7 cellular contexts compared by ENCODE assay signal in genomic region chr22:46432164-46433068, GRCh38.
DNase-seq lines count a peak whose midpoint lies in the region; ATAC-seq lines count a peak whose summit lies in the region.

No MANE protein-coding gene starts in this region.

- peak; percentile 91 for ATAC-seq in activated CD8-positive, alpha-beta memory T cell treated with anti-CD3 and anti-CD28 coated beads, Interleukin-2, amount 10 ng/mL, durations not matched to agents 7 days and 5 days
- ATAC-seq in stimulated activated naive CD8-positive, alpha-beta T cell treated with anti-CD3 and anti-CD28 coated beads, Interleukin-15, Interleukin-2, amounts not matched to agents 100 U/mL and 50 U/mL, for 24 hours, result no peak
- ATAC-seq in HG03108 (IDR thresholded peaks at IDR 0.05; ENCODE audit: unreplicated experiment), result no peak

- H3K9me3 Mint-ChIP-seq in activated CD8-positive, alpha-beta memory T cell treated with anti-CD3 and anti-CD28 coated beads, Interleukin-2, amount 10 ng/mL, durations not matched to agents 7 days and 5 days (ENCODE audit: low read depth), result no peaks in the 10 kb centered on the region
- H3K9me3 Mint-ChIP-seq in immature natural killer cell, result no peaks in the 10 kb centered on the region

- peak; percentile 18 for DNase-seq in Jurkat, Clone E6-1 (ENCODE audit: low read depth, low spot score)
- DNase-seq in activated CD8-positive, alpha-beta memory T cell treated with anti-CD3 and anti-CD28 coated beads, Interleukin-2, amount 10 ng/mL, durations not matched to agents 7 days and 5 days, result peak; percentile 70
- peak; percentile 52 to 60 (median 59) for DNase-seq in immature natural killer cell
- DNase-seq in stimulated activated naive CD8-positive, alpha-beta T cell treated with anti-CD3 and anti-CD28 coated beads, Interleukin-15, Interleukin-2, amounts not matched to agents 100 U/mL and 50 U/mL, for 24 hours, result peak; percentile 28
- DNase-seq in globus pallidus (ENCODE audit: low spot score), result no peak
- DNase-seq in Kasumi-1 (lab: John Stamatoyannopoulos, UW), result no peak

- peak overlapping the region; percentile 74 for H3K4me3 Mint-ChIP-seq in activated CD8-positive, alpha-beta memory T cell treated with anti-CD3 and anti-CD28 coated beads, Interleukin-2, amount 10 ng/mL, durations not matched to agents 7 days and 5 days
- H3K4me3 Mint-ChIP-seq in immature natural killer cell, result peak overlapping the region; percentile 88 to 94 (median 92)

- no peaks in the 10 kb centered on the region for H3K27me3 Mint-ChIP-seq in activated CD8-positive, alpha-beta memory T cell treated with anti-CD3 and anti-CD28 coated beads, Interleukin-2, amount 10 ng/mL, durations not matched to agents 7 days and 5 days
- peaks cover 0 to 6% (median 3%) of the 10 kb centered on the region in 3 donors for H3K27me3 Mint-ChIP-seq in immature natural killer cell (ENCODE audit: low read depth in 3 of 3)

- CTCF ChIA-PET in activated CD8-positive, alpha-beta memory T cell treated with anti-CD3 and anti-CD28 coated beads, Interleukin-2, amount 10 ng/mL, durations not matched to agents 7 days and 5 days (lab: Charles Lee), result interaction anchor here (0.9 to 1.0 kb wide), 2 partner anchors 65 to 427 kb away, joined by 3 read pairs; no protein-coding TSS in a partner anchor

- H3K27ac Mint-ChIP-seq in activated CD8-positive, alpha-beta memory T cell treated with anti-CD3 and anti-CD28 coated beads, Interleukin-2, amount 10 ng/mL, durations not matched to agents 7 days and 5 days, result peak overlapping the region; percentile 93
- peak overlapping the region; percentile 88 to 97 (median 92) for H3K27ac Mint-ChIP-seq in immature natural killer cell

- H3K36me3 Mint-ChIP-seq in activated CD8-positive, alpha-beta memory T cell treated with anti-CD3 and anti-CD28 coated beads, Interleukin-2, amount 10 ng/mL, durations not matched to agents 7 days and 5 days, result no peaks in the 10 kb centered on the region
- H3K36me3 Mint-ChIP-seq in immature natural killer cell, result peaks cover 0 to 6% (median 0%) of the 10 kb centered on the region in 3 donors

- peaks cover 10% of the 10 kb centered on the region for H3K4me1 Mint-ChIP-seq in activated CD8-positive, alpha-beta memory T cell treated with anti-CD3 and anti-CD28 coated beads, Interleukin-2, amount 10 ng/mL, durations not matched to agents 7 days and 5 days
- peaks cover 15 to 24% of the 10 kb centered on the region in 2 donors for H3K4me1 Mint-ChIP-seq in immature natural killer cell

- peak overlapping the region; percentile 23 for H3K4me3 ChIP-seq in Jurkat, Clone E6-1 (ENCODE audit: low read length)

Comparison
In these comparisons a context has a peak if more than half of its experiments do, and no peak if none do; other contexts are left out.
1. DNase-seq: peak in Jurkat, Clone E6-1 (single experiment), activated CD8-positive, alpha-beta memory T cell treated with anti-CD3 and anti-CD28 coated beads, Interleukin-2, amount 10 ng/mL, durations not matched to agents 7 days and 5 days (single experiment), immature natural killer cell (3 of 3) and stimulated activated naive CD8-positive, alpha-beta T cell treated with anti-CD3 and anti-CD28 coated beads, Interleukin-15, Interleukin-2, amounts not matched to agents 100 U/mL and 50 U/mL, for 24 hours (single experiment); none in globus pallidus (single experiment) and Kasumi-1 (0 of 2).